Comparison of ENCODE assay signal across 8 cellular contexts in genomic region chr4:54065282-54066087, GRCh38. TPM values are rescaled to one million over a fixed set of nuclear protein-coding genes. Genes with fewer than 3 reads are reported as not detected.
DNase-seq lines count a peak whose midpoint lies in the region; ATAC-seq and TF ChIP-seq lines count a peak whose summit lies in the region.

No MANE protein-coding gene starts in this region.

- H3K4me3 ChIP-seq in heart right ventricle (peak overlapping the region in 7 of 10 donors; percentile 73 to 100 (median 97)), brain microvascular endothelial cell (ENCODE audit: low read depth, low read length) (no peak overlapping the region)

- H3K4me1 Mint-ChIP-seq in mesothelial cell of epicardium: peaks cover 35% of the 10 kb centered on the region

- no peak for DNase-seq in heart right ventricle
- no peak for DNase-seq in cardiac septum (ENCODE audit: low spot score)
- DNase-seq in brain microvascular endothelial cell: no peak
- no peak for DNase-seq in mesothelial cell of epicardium (ENCODE audit: low spot score in 2 of 2, unreplicated experiment in 2 of 2)
- no peak for DNase-seq in left lobe of liver (ENCODE audit: low spot score)
- DNase-seq in NCI-H2171 treated with DMSO at 0.1 percent for 48 hours (lab: John Stamatoyannopoulos, UW): no peak
- no peak for DNase-seq in activated CD4-positive, alpha-beta T cell treated with anti-CD3 and anti-CD28 coated beads, Interleukin-2, amount 50 U/mL, for 1 hour

- H3K27ac Mint-ChIP-seq in mesothelial cell of epicardium: peak overlapping the region; percentile 79

- no peaks in the 10 kb centered on the region for H3K36me3 ChIP-seq in heart right ventricle
- H3K36me3 ChIP-seq in brain microvascular endothelial cell (replicated peaks): no peaks in the 10 kb centered on the region

- no peaks in the 10 kb centered on the region for H3K27me3 ChIP-seq in heart right ventricle
- no peaks in the 10 kb centered on the region for H3K27me3 ChIP-seq in brain microvascular endothelial cell (replicated peaks)

- H3K9me3 ChIP-seq in heart right ventricle: peaks cover 0 to 6% (median 0%) of the 10 kb centered on the region in 11 donors

- no peaks in the 10 kb centered on the region for H3K36me3 Mint-ChIP-seq in mesothelial cell of epicardium

- TF ChIP-seq CTCF in heart right ventricle (IDR thresholded peaks at IDR 0.05): no peak
- TF ChIP-seq CTCF in brain microvascular endothelial cell (IDR thresholded peaks at IDR 0.05; ENCODE audit: low read depth, low read length, missing control alignments): no peak
- no peak for TF ChIP-seq CTCF in mesothelial cell of epicardium (IDR thresholded peaks at IDR 0.05; ENCODE audit: unreplicated experiment)

- H3K4me1 ChIP-seq in heart right ventricle: peaks cover 3 to 54% (median 50%) of the 10 kb centered on the region in 9 donors

- intact Hi-C loops in heart right ventricle (cut with DNase I) (loop anchor here in 1 of 10 donors (10.0 kb wide), 1 partner anchor 149 kb away; no protein-coding TSS in a partner anchor), cardiac septum (cut with DNase I) (loop anchor here (2.0 to 10.0 kb wide), 3 partner anchors 17 to 361 kb away; no protein-coding TSS in a partner anchor)

- no peaks in the 10 kb centered on the region for H3K9me3 Mint-ChIP-seq in mesothelial cell of epicardium

- ATAC-seq in heart right ventricle (no peak), left lobe of liver (no peak), HG02970 (IDR thresholded peaks at IDR 0.05; ENCODE audit: low FRiP score, unreplicated experiment) (no peak)

- peak overlapping the region; percentile 77 for H3K4me3 Mint-ChIP-seq in mesothelial cell of epicardium

- in situ Hi-C loops in brain microvascular endothelial cell (cut with HindIII; ENCODE audit: low pct_ligation_motif_present, low sequenced_read_pairs): no loop called here

- H3K27ac ChIP-seq in heart right ventricle (peak overlapping the region; percentile 76 to 99 (median 95)), brain microvascular endothelial cell (peak overlapping the region; percentile 82)

- no peaks in the 10 kb centered on the region for H3K27me3 Mint-ChIP-seq in mesothelial cell of epicardium (ENCODE audit: low read depth)

- WGBS in heart right ventricle, 2 donors: 40 to 48% methylated on average over 6 of the region's 6 CpGs

RNA-seq across cellular contexts. Expression of gene CHIC2, which starts 1.1 kb away (rescaled TPM):
- total RNA-seq in heart right ventricle (10 to 100 TPM in 5 of 10 donors, 1 to 10 TPM in 5; 6.0 to 12.6 (median 9.3) TPM), cardiac septum (12.4 TPM), mesothelial cell of epicardium (20.1 to 23.3 TPM (median 21.8 TPM) in 3 replicates), left lobe of liver (9.6 TPM)
- 10 to 100 TPM in 1 of 2 donors, 1 to 10 TPM in 1; 5.6 to 13.5 TPM for polyA plus RNA-seq in heart right ventricle

RNA-seq across cellular contexts. Expression of gene GSX2, which starts 34.5 kb away (rescaled TPM):
- total RNA-seq in heart right ventricle (not detected), cardiac septum (not detected), mesothelial cell of epicardium (not detected in 3 replicates), left lobe of liver (not detected)
- polyA plus RNA-seq in heart right ventricle: not detected
